ENCODE assay signal across 35 cellular contexts in the genomic region with DNA sequence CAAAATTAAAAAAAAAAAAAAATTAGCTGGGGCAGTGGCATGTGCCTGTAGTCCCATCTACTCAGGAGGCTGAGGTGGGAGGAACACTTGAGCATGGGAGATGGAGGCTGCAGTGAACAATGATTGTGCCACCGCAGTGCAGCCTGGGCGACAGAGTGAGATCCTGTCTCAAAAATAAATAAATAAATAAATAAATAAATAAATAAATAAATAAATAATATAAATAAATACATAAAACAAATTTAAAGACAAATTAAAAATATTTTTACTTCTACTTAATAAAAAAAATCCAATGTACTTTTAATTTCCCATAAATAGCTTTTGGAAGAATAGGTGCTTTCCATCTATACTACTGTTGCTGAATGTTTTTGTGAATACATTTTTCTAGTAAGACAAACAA.
A peak's percentile ranks its signal among the peaks of the same experiment; 100 is the strongest.
DNase-seq lines count a peak whose midpoint lies in the region; ATAC-seq, FAIRE-seq and TF ChIP-seq lines count a peak whose summit lies in the region.
"Had no signal": no experiment of that assay in that cellular context is flagged by ENCODE, and none has a peak within 500 bp of the region (broad histone marks: within the 10 kb centered on the region; RNA-seq: fewer than 3 reads in every experiment).

No MANE protein-coding gene starts in this region.

- CTCF ChIA-PET in HEK293 (lab: Yijun Ruan, JAX) (no interaction called here), WTC11 (lab: Charles Lee) (no interaction called here)

- peaks cover 5% of the 10 kb centered on the region for H3K4me1 Mint-ChIP-seq in WTC11
- H3K4me1 Mint-ChIP-seq: B cell; CD14-positive monocyte; CD4-positive, alpha-beta memory T cell; CD4-positive, CD25-positive, alpha-beta regulatory T cell; CD8-positive, alpha-beta memory T cell had no signal

- H3K27ac Mint-ChIP-seq in WTC11, result no peak overlapping the region
- H3K27ac Mint-ChIP-seq: B cell; CD14-positive monocyte; CD4-positive, alpha-beta memory T cell; CD4-positive, alpha-beta T cell; CD4-positive, CD25-positive, alpha-beta regulatory T cell; CD8-positive, alpha-beta memory T cell; CD8-positive, alpha-beta T cell had no signal

- POLR2A ChIA-PET in HEK293 (lab: Yijun Ruan, JAX) (no interaction called here), WTC11 (lab: Charles Lee) (no interaction called here)

- H3K27ac ChIP-seq in HEK293 (ENCODE audit: extremely low read depth, low read depth, low read length), result no peak overlapping the region
- H3K27ac ChIP-seq: 22Rv1; A549; BLaER1; BLaER1 treated with 17β-estradiol and CSF1 and Interleukin-3, amounts not matched to agents 10 nM and 100 nM; C4-2B had no signal

- no peaks in the 10 kb centered on the region for H3K9me3 Mint-ChIP-seq in WTC11

- H3K27me3 Mint-ChIP-seq in WTC11 (ENCODE audit: low read depth), result no peaks in the 10 kb centered on the region
- H3K27me3 Mint-ChIP-seq: B cell; CD4-positive, alpha-beta memory T cell; CD4-positive, alpha-beta T cell; CD4-positive, CD25-positive, alpha-beta regulatory T cell; CD8-positive, alpha-beta memory T cell had no signal

- TF ChIP-seq CTCF in HEK293 (tag by site-specific recombination; IDR thresholded peaks at IDR 0.05), result no peak
- TF ChIP-seq CTCF in WTC11 (IDR thresholded peaks at IDR 0.05), result no peak

- no peaks in the 10 kb centered on the region for H3K36me3 ChIP-seq in HEK293 (ENCODE audit: control insufficient read depth in 2 of 2, insufficient read depth in 1 of 2, low read length in 2 of 2)
- H3K36me3 ChIP-seq: BE2C; BLaER1; BLaER1 treated with 17β-estradiol and CSF1 and Interleukin-3, amounts not matched to agents 10 nM and 100 nM had no signal

- no peak overlapping the region for H3K4me3 ChIP-seq in HEK293 (ENCODE audit: low read depth, low read length)
- H3K4me3 ChIP-seq: A549; BLaER1; BLaER1 treated with 17β-estradiol and CSF1 and Interleukin-3, amounts not matched to agents 10 nM and 100 nM had no signal

- no peaks in the 10 kb centered on the region for H3K4me1 ChIP-seq in HEK293 (ENCODE audit: control insufficient read depth, insufficient read depth, low read length)
- H3K4me1 ChIP-seq: A549; BLaER1; BLaER1 treated with 17β-estradiol and CSF1 and Interleukin-3, amounts not matched to agents 10 nM and 100 nM; Caco-2 had no signal

- no peaks in the 10 kb centered on the region for H3K36me3 Mint-ChIP-seq in WTC11
- H3K36me3 Mint-ChIP-seq: CD14-positive monocyte; CD4-positive, alpha-beta memory T cell; CD4-positive, CD25-positive, alpha-beta regulatory T cell; CD8-positive, alpha-beta memory T cell; CD8-positive, alpha-beta T cell had no signal

- no peaks in the 10 kb centered on the region for H3K9me3 ChIP-seq in HEK293 (ENCODE audit: control insufficient read depth, insufficient read depth, low read depth, low read length)
- H3K9me3 ChIP-seq: A549; BE2C; BLaER1; BLaER1 treated with 17β-estradiol and CSF1 and Interleukin-3, amounts not matched to agents 10 nM and 100 nM; Caco-2 had no signal

- ATAC-seq in WTC11 (no peak), GM18873 (IDR thresholded peaks at IDR 0.05; ENCODE audit: low FRiP score, unreplicated experiment) (no peak)
- ATAC-seq: A549; CD8-positive, alpha-beta T cell had no signal

- H3K4me3 Mint-ChIP-seq in WTC11, result no peak overlapping the region
- H3K4me3 Mint-ChIP-seq: B cell; CD14-positive monocyte; CD4-positive, alpha-beta memory T cell; CD4-positive, alpha-beta T cell; CD4-positive, CD25-positive, alpha-beta regulatory T cell; CD8-positive, alpha-beta memory T cell; CD8-positive, alpha-beta T cell had no signal

- peak; percentile 47 for FAIRE-seq in frontal cortex (lab: Jason Lieb, UNC)
- FAIRE-seq: A204.1, A549, D721Med had no signal

- DNase-seq in WTC11 (ENCODE audit: low spot score) (no peak), frontal cortex (ENCODE audit: low spot score in 2 of 2) (no peak), amygdala (lab: John Stamatoyannopoulos, UW) (no peak)
- no peak for DNase-seq in activated CD4-positive, CD25-positive, alpha-beta regulatory T cell (lab: John Stamatoyannopoulos, UW)
- DNase-seq: 8988T; ACHN; AML-193; BE2C; C1 segment of cervical spinal cord; Caco-2; Calu3; CD4-positive, alpha-beta memory T cell; CD4-positive, alpha-beta T cell; CD4-positive, CD25-positive, alpha-beta regulatory T cell; CD8-positive, alpha-beta memory T cell; CD8-positive, alpha-beta T cell; COR-L47; DMS 273 treated with DMSO at 0.1 percent for 48 hours; DMS153; DMS53; DMS79; DMS79 treated with DMSO at 0.1 percent for 48 hours; DND-41; EL had no signal

TF ChIP-seq in HEK293, 187 proteins besides CTCF, POLR2A, EP300 and RAD21 (continues in another document):
- TF ChIP-seq SP3 (tag by site-specific recombination; IDR thresholded peaks at IDR 0.05), result no peak
- no peak for TF ChIP-seq OVOL3 (tag by site-specific recombination; IDR thresholded peaks at IDR 0.05)
- TF ChIP-seq ZNF544 (tag by site-specific recombination; IDR thresholded peaks at IDR 0.05), result no peak
- TF ChIP-seq ZNF510 (tag by site-specific recombination; IDR thresholded peaks at IDR 0.05; ENCODE audit: insufficient replicate concordance), result peak; percentile 73
- TF ChIP-seq ZNF426 (tag by site-specific recombination; IDR thresholded peaks at IDR 0.05), result peak; percentile 85

TF ChIP-seq in WTC11, 78 proteins besides CTCF, POLR2A, EP300 and RAD21:
- peak; percentile 50; the same call in 1 of the 2 replicates for TF ChIP-seq HMGA2 (CRISPR knock-in tag; IDR thresholded peaks at IDR 0.05)
- TF ChIP-seq, protein P1, sequence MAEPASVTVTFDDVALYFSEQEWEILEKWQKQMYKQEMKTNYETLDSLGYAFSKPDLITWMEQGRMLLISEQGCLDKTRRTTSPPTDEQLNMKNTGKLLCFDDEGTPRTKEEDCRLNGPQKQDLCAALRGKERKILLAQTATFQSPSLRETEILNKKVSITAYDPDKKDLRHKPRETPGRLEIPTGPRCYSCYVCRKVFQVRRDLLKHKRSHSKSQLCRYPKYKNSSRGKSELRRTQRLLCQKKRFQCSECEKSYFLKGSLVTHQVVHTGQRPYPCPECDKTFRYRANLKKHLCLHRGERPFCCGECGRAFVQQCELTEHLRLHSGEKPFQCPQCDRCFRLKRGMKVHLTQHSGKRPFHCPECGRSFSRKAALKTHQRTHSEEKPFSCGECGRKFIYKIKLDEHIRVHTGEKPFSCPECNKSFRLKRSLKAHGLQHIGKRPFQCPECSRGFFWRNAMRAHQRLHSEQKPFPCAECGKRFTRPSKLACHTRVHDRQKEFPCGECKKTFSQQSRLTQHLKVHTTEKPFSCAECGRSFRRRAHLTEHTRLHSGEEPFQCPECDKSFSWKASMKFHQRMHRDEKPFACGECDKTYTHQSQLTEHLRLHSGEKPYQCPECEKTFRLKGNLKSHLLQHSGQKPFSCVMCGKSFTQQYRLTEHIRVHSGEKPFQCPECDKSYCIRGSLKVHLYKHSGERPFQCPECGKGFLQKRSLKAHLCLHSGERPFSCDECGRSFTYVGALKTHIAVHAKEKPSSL (CRISPR knock-in tag; conservative IDR thresholded peaks at IDR 0.05), result no peak
- no peak for TF ChIP-seq MXD4 (CRISPR knock-in tag; IDR thresholded peaks at IDR 0.05; ENCODE audit: borderline replicate concordance)
- no peak for TF ChIP-seq ZNF671 (CRISPR knock-in tag; IDR thresholded peaks at IDR 0.05)
- no peak for TF ChIP-seq GRHL2 (CRISPR knock-in tag; IDR thresholded peaks at IDR 0.05; ENCODE audit: insufficient replicate concordance, severe bottlenecking)
- TF ChIP-seq, protein P2, sequence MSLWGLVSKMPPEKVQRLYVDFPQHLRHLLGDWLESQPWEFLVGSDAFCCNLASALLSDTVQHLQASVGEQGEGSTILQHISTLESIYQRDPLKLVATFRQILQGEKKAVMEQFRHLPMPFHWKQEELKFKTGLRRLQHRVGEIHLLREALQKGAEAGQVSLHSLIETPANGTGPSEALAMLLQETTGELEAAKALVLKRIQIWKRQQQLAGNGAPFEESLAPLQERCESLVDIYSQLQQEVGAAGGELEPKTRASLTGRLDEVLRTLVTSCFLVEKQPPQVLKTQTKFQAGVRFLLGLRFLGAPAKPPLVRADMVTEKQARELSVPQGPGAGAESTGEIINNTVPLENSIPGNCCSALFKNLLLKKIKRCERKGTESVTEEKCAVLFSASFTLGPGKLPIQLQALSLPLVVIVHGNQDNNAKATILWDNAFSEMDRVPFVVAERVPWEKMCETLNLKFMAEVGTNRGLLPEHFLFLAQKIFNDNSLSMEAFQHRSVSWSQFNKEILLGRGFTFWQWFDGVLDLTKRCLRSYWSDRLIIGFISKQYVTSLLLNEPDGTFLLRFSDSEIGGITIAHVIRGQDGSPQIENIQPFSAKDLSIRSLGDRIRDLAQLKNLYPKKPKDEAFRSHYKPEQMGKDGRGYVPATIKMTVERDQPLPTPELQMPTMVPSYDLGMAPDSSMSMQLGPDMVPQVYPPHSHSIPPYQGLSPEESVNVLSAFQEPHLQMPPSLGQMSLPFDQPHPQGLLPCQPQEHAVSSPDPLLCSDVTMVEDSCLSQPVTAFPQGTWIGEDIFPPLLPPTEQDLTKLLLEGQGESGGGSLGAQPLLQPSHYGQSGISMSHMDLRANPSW (CRISPR knock-in tag; conservative IDR thresholded peaks at IDR 0.05; ENCODE audit: low read depth), result no peak
- TF ChIP-seq, protein P3, sequence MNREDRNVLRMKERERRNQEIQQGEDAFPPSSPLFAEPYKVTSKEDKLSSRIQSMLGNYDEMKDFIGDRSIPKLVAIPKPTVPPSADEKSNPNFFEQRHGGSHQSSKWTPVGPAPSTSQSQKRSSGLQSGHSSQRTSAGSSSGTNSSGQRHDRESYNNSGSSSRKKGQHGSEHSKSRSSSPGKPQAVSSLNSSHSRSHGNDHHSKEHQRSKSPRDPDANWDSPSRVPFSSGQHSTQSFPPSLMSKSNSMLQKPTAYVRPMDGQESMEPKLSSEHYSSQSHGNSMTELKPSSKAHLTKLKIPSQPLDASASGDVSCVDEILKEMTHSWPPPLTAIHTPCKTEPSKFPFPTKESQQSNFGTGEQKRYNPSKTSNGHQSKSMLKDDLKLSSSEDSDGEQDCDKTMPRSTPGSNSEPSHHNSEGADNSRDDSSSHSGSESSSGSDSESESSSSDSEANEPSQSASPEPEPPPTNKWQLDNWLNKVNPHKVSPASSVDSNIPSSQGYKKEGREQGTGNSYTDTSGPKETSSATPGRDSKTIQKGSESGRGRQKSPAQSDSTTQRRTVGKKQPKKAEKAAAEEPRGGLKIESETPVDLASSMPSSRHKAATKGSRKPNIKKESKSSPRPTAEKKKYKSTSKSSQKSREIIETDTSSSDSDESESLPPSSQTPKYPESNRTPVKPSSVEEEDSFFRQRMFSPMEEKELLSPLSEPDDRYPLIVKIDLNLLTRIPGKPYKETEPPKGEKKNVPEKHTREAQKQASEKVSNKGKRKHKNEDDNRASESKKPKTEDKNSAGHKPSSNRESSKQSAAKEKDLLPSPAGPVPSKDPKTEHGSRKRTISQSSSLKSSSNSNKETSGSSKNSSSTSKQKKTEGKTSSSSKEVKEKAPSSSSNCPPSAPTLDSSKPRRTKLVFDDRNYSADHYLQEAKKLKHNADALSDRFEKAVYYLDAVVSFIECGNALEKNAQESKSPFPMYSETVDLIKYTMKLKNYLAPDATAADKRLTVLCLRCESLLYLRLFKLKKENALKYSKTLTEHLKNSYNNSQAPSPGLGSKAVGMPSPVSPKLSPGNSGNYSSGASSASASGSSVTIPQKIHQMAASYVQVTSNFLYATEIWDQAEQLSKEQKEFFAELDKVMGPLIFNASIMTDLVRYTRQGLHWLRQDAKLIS (CRISPR knock-in tag; IDR thresholded peaks at IDR 0.05; ENCODE audit: borderline replicate concordance), result no peak
